ENCODE assay signal across 18 cellular contexts in the genomic region with DNA sequence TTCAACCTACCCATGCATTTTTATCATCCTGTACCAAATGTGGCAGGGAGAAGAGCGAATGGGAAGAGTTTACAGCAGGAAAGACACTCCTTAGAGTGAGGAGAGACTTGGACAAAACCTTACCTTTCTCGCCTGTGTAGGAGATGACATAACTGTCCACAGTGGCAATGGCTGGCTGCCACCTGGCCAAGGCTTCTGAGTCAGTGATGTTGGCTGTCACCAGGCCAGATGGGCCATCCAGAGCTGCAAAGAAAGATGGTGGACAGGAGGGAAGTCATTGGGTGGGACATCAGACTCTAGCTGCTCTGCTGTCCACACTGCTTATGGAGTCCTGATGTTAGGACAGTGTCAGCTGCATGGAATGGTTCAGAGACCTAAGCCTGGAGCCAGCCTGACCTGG.
DNase-seq lines count a peak whose midpoint lies in the region; TF ChIP-seq lines count a peak whose summit lies in the region.
"Had no signal": no experiment of that assay in that cellular context is flagged by ENCODE, and none has a peak within 500 bp of the region (broad histone marks: within the 10 kb centered on the region; RNA-seq: fewer than 3 reads in every experiment).

No MANE protein-coding gene starts in this region.

- H3K4me1 ChIP-seq in GM23248 (ENCODE audit: insufficient read depth) (peaks cover 28% of the 10 kb centered on the region), mammary epithelial cell (ENCODE audit: insufficient read depth, low read length) (peaks cover 34% of the 10 kb centered on the region), muscle layer of colon (ENCODE audit: insufficient read depth, low read length) (peaks cover 78% of the 10 kb centered on the region), stomach smooth muscle (ENCODE audit: control insufficient read depth, insufficient read depth, low read length) (peaks cover 48% of the 10 kb centered on the region)
- H3K4me1 ChIP-seq: BE2C had no signal

- H3K27ac ChIP-seq in GM23248 (no peak overlapping the region), mammary epithelial cell (ENCODE audit: insufficient read depth, low read depth, low read length) (peak overlapping the region; percentile 25), muscle layer of colon (ENCODE audit: low read depth, low read length) (peak overlapping the region; percentile 62), stomach smooth muscle (ENCODE audit: low read length) (peak overlapping the region; percentile 69)
- H3K27ac ChIP-seq: HL-60, PC-9 had no signal

- no TSS peak for BruUV-seq in mammary epithelial cell (replicated peaks; lab: Mats Ljungman, UMichigan)

- TF ChIP-seq CTCF in mammary epithelial cell (conservative IDR thresholded peaks at IDR 0.05 in 1 of 2, IDR thresholded peaks at IDR 0.05 in 1 of 2; ENCODE audit: extremely low read depth in 1 of 2, insufficient read depth in 1 of 2, low read depth in 1 of 2, low read length in 2 of 2), result no peak

- no peak overlapping the region for H3K4me3 Mint-ChIP-seq in activated naive CD4-positive, alpha-beta T cell treated with anti-CD3 and anti-CD28 coated beads for 36 hours
- H3K4me3 Mint-ChIP-seq: CD8-positive, alpha-beta T cell had no signal

- H3K4me2 ChIP-seq in GM23248 (ENCODE audit: unreplicated experiment) (no peak overlapping the region), mammary epithelial cell (ENCODE audit: insufficient read depth, low read depth, low read length) (no peak overlapping the region)
- H3K4me2 ChIP-seq: PC-9 had no signal

- H3K4me3 ChIP-seq in GM23248 (no peak overlapping the region), mammary epithelial cell (replicated peaks in 1 of 3; ENCODE audit: insufficient read depth in 1 of 3, low read depth in 2 of 3, low read length in 3 of 3) (no peak overlapping the region), muscle layer of colon (ENCODE audit: low read depth in 1 of 2, low read length in 2 of 2) (no peak overlapping the region), stomach smooth muscle (ENCODE audit: low read length in 2 of 2) (no peak overlapping the region)
- H3K4me3 ChIP-seq: K562, PC-9 had no signal

- DNase-seq in GM23248 (peak; percentile 33), mammary epithelial cell (no peak), NCI-H526 (lab: John Stamatoyannopoulos, UW) (no peak), NCI-H2081 (lab: John Stamatoyannopoulos, UW) (no peak)
- no peak for DNase-seq in activated naive CD4-positive, alpha-beta T cell treated with anti-CD3 and anti-CD28 coated beads for 36 hours
- DNase-seq: ACHN; BE2C; CD8-positive, alpha-beta T cell; NCI-H1092; NCI-H2107; NCI-H226; NCI-H526 treated with DMSO at 0.1 percent for 48 hours; NK-92 treated with Interleukin-12 subunit alpha and Interleukin-12 subunit beta, amount 100 ng/mL, for 24 hours; PC-9 had no signal

- no peaks in the 10 kb centered on the region for H4K20me1 ChIP-seq in GM23248 (ENCODE audit: insufficient read depth)
- no peaks in the 10 kb centered on the region for H4K20me1 ChIP-seq in mammary epithelial cell (ENCODE audit: insufficient read depth, low read length)

- H3K27ac Mint-ChIP-seq in activated naive CD4-positive, alpha-beta T cell treated with anti-CD3 and anti-CD28 coated beads for 36 hours, result no peak overlapping the region
- H3K27ac Mint-ChIP-seq: CD8-positive, alpha-beta T cell had no signal

- H3K27me3 ChIP-seq in GM23248 (replicated peaks; ENCODE audit: insufficient read depth), result no peaks in the 10 kb centered on the region
- H3K27me3 ChIP-seq in mammary epithelial cell (ENCODE audit: insufficient read depth, low read length), result no peaks in the 10 kb centered on the region
- no peaks in the 10 kb centered on the region for H3K27me3 ChIP-seq in muscle layer of colon (ENCODE audit: control insufficient read depth in 1 of 2, insufficient read depth in 2 of 2, low read length in 2 of 2)
- no peaks in the 10 kb centered on the region for H3K27me3 ChIP-seq in stomach smooth muscle (ENCODE audit: control insufficient read depth in 1 of 2, insufficient read depth in 2 of 2, low read length in 2 of 2)
- H3K27me3 ChIP-seq: BE2C had no signal

- no peaks in the 10 kb centered on the region for H3K9me3 ChIP-seq in GM23248 (ENCODE audit: low read depth)
- no peaks in the 10 kb centered on the region for H3K9me3 ChIP-seq in mammary epithelial cell (replicated peaks; ENCODE audit: insufficient read depth, low read length)
- H3K9me3 ChIP-seq in muscle layer of colon (ENCODE audit: low read length), result no peaks in the 10 kb centered on the region
- no peaks in the 10 kb centered on the region for H3K9me3 ChIP-seq in stomach smooth muscle (ENCODE audit: control insufficient read depth in 2 of 2, low read length in 2 of 2)
- H3K9me3 ChIP-seq: BE2C had no signal

- in situ Hi-C loops in GM23248 (cut with MboI), result no loop called here
- in situ Hi-C loops in mammary epithelial cell (cut with MboI; ENCODE audit: low sequenced_read_pairs in 2 of 2), result no loop called here

- H3F3A ChIP-seq in GM23248 (ENCODE audit: insufficient read depth), result peaks cover 22% of the 10 kb centered on the region

- H3K4me1 Mint-ChIP-seq in activated naive CD4-positive, alpha-beta T cell treated with anti-CD3 and anti-CD28 coated beads for 36 hours (ENCODE audit: low read depth), result peaks cover 22% of the 10 kb centered on the region

- H3K9me2 ChIP-seq in GM23248 (ENCODE audit: insufficient read depth), result no peaks in the 10 kb centered on the region

- H3K27me3 Mint-ChIP-seq in activated naive CD4-positive, alpha-beta T cell treated with anti-CD3 and anti-CD28 coated beads for 36 hours (ENCODE audit: low read depth), result peaks cover 5% of the 10 kb centered on the region

- dilution Hi-C loops in mammary epithelial cell (cut with HindIII; ENCODE audit: low sequenced_read_pairs), result no loop called here

- no peaks in the 10 kb centered on the region for H3K79me2 ChIP-seq in GM23248 (ENCODE audit: insufficient read depth)
- H3K79me2 ChIP-seq in mammary epithelial cell (ENCODE audit: insufficient read depth, low read length), result no peaks in the 10 kb centered on the region

- no peaks in the 10 kb centered on the region for H3K9me3 Mint-ChIP-seq in activated naive CD4-positive, alpha-beta T cell treated with anti-CD3 and anti-CD28 coated beads for 36 hours
- H3K9me3 Mint-ChIP-seq: CD8-positive, alpha-beta T cell had no signal

- H3K36me3 Mint-ChIP-seq in activated naive CD4-positive, alpha-beta T cell treated with anti-CD3 and anti-CD28 coated beads for 36 hours (ENCODE audit: low read depth), result no peaks in the 10 kb centered on the region
- H3K36me3 Mint-ChIP-seq: CD8-positive, alpha-beta T cell had no signal

- 93 to 100% methylated on average over 2 of the region's 2 CpGs for WGBS in GM23248 (ENCODE audit: low coverage in 1 of 2, low lambda C conversion rate in 2 of 2, missing lambda C conversion rate in 2 of 2), 2 experiments
- WGBS in mammary epithelial cell (ENCODE audit: low coverage, missing lambda C conversion rate), result 83% methylated on average over 2 of the region's 2 CpGs

- H3K9ac ChIP-seq in GM23248, result no peak overlapping the region
- H3K9ac ChIP-seq in mammary epithelial cell (ENCODE audit: insufficient read depth, low read length), result no peak overlapping the region
- H3K9ac ChIP-seq in muscle layer of colon (ENCODE audit: low read length), result no peak overlapping the region
- H3K9ac ChIP-seq in stomach smooth muscle (ENCODE audit: low read length in 2 of 2), result no peak overlapping the region

- CTCF ChIA-PET in mammary epithelial cell (lab: Charles Lee; ENCODE audit: low non-redundant PET), result no interaction called here
- CTCF ChIA-PET in activated naive CD4-positive, alpha-beta T cell treated with anti-CD3 and anti-CD28 coated beads for 36 hours (lab: Charles Lee), result interaction anchor here (1.0 kb wide), 1 partner anchor 130 kb away, joined by 4 read pairs; no protein-coding TSS in a partner anchor

- intact Hi-C loops in mammary epithelial cell (cut with micrococcal nuclease), result no loop called here
- intact Hi-C loops in activated naive CD4-positive, alpha-beta T cell treated with anti-CD3 and anti-CD28 coated beads for 36 hours (cut with micrococcal nuclease), result loop anchor here (5.0 kb wide), 1 partner anchor 169 kb away; no protein-coding TSS in a partner anchor

- H2AFZ ChIP-seq in GM23248 (no peak overlapping the region), mammary epithelial cell (ENCODE audit: low read depth, low read length) (no peak overlapping the region)
- H2AFZ ChIP-seq: PC-9 had no signal

- H3K36me3 ChIP-seq in GM23248 (ENCODE audit: low read depth) (peaks cover 34% of the 10 kb centered on the region), mammary epithelial cell (ENCODE audit: insufficient read depth, low read length) (no peaks in the 10 kb centered on the region), muscle layer of colon (ENCODE audit: insufficient read depth, low read length) (peaks cover 49% of the 10 kb centered on the region), stomach smooth muscle (ENCODE audit: control insufficient read depth in 2 of 2, insufficient read depth in 2 of 2, low read length in 2 of 2) (peaks cover 29 to 53% of the 10 kb centered on the region in 2 donors)
- H3K36me3 ChIP-seq: BE2C had no signal
